Comparison of ENCODE assay signal across 16 cellular contexts in the genomic region with DNA sequence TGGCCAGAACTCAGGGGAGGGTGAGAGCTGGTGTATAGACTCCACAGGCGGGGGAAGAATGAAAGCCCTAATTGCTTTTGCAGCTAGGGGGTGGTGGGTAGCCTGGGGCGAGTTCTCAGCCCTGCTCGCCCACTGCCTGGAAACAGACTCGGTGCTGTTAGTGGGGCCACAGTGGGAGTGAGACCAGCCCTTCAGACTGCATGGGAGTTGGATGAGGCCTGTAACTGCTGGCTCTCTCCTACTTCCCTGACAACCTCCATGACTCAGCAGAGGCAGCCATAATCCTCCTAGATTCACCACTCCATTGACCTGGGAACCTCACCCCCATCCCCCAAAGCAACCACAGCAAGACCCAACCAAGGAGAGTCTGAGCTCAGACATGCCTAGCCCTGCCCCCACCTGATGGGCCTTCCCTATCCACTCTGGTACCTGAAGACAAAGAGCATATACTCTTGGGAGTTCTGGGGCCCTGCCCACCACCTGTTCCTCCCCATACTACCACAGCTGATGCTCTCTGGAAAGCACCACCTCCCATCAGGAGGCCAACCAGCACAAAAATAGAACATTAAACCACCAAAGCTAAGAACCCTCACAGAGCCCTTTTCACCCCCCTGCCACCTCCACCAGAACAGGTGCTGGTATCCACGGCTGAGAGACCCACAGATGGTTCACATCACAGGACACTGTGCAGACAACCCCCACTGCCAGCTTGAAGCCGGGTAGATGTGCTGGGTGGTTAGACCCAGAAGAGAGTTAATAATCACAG.
DNase-seq lines count a peak whose midpoint lies in the region; ATAC-seq and TF ChIP-seq lines count a peak whose summit lies in the region.
"Had no signal": no experiment of that assay in that cellular context is flagged by ENCODE, and none has a peak within 500 bp of the region (broad histone marks: within the 10 kb centered on the region; RNA-seq: fewer than 3 reads in every experiment).

No MANE protein-coding gene starts in this region.

- H2AFZ ChIP-seq in OCI-LY1 (ENCODE audit: low read length) = no peak overlapping the region
- H2AFZ ChIP-seq in PC-3 (ENCODE audit: low read length) = no peak overlapping the region

- no peaks in the 10 kb centered on the region for H3K9me2 ChIP-seq in OCI-LY1 (ENCODE audit: low read depth, low read length)
- no peaks in the 10 kb centered on the region for H3K9me2 ChIP-seq in PC-3 (replicated peaks; ENCODE audit: low read length)

- H3K4me1 ChIP-seq in OCI-LY1 (ENCODE audit: insufficient read depth, low read length, severe bottlenecking) (peaks cover 77% of the 10 kb centered on the region), PC-3 (ENCODE audit: insufficient read depth, low read length) (no peaks in the 10 kb centered on the region)
- H3K4me1 ChIP-seq: tibial artery had no signal

- H3K9ac ChIP-seq in OCI-LY1 (ENCODE audit: low read length) (no peak overlapping the region; the same call in 1 of the 2 replicates), PC-3 (ENCODE audit: low read length) (no peak overlapping the region)

- peaks cover 3% of the 10 kb centered on the region for H3K27me3 Mint-ChIP-seq in type B pancreatic cell
- H3K27me3 Mint-ChIP-seq in stimulated activated naive CD8-positive, alpha-beta T cell treated with anti-CD3 and anti-CD28 coated beads, Interleukin-15, amount 100 ng/mL, for 72 hours = no peaks in the 10 kb centered on the region
- H3K27me3 Mint-ChIP-seq: activated naive CD8-positive, alpha-beta T cell treated with anti-CD3 and anti-CD28 coated beads, Interleukin-2, amount 50 U/mL, for 24 hours had no signal

- no peak overlapping the region for H3K27ac Mint-ChIP-seq in type B pancreatic cell
- H3K27ac Mint-ChIP-seq in stimulated activated naive CD8-positive, alpha-beta T cell treated with anti-CD3 and anti-CD28 coated beads, Interleukin-15, amount 100 ng/mL, for 72 hours = peak overlapping the region in 1 of 2 donors; percentile 38
- H3K27ac Mint-ChIP-seq: activated CD8-positive, alpha-beta T cell treated with anti-CD3 and anti-CD28 coated beads, Interleukin-2, amount 10 ng/mL, durations not matched to agents 7 days and 5 days; activated naive CD8-positive, alpha-beta T cell treated with anti-CD3 and anti-CD28 coated beads, Interleukin-2, amount 50 U/mL, for 24 hours had no signal

- CTCF ChIA-PET in PC-3 (lab: Charles Lee) = no interaction called here

- H3K27me3 ChIP-seq in OCI-LY1 (ENCODE audit: insufficient read depth, low read length) = no peaks in the 10 kb centered on the region
- H3K27me3 ChIP-seq in PC-3 (ENCODE audit: low read length) = no peaks in the 10 kb centered on the region
- H3K27me3 ChIP-seq: tibial artery had no signal

- no peak overlapping the region for H3K4me3 Mint-ChIP-seq in type B pancreatic cell
- H3K4me3 Mint-ChIP-seq in stimulated activated naive CD8-positive, alpha-beta T cell treated with anti-CD3 and anti-CD28 coated beads, Interleukin-15, amount 100 ng/mL, for 72 hours = no peak overlapping the region
- H3K4me3 Mint-ChIP-seq: activated CD8-positive, alpha-beta T cell treated with anti-CD3 and anti-CD28 coated beads, Interleukin-2, amount 10 ng/mL, durations not matched to agents 7 days and 5 days; activated naive CD8-positive, alpha-beta T cell treated with anti-CD3 and anti-CD28 coated beads, Interleukin-2, amount 50 U/mL, for 24 hours; H9 had no signal

- H4K20me1 ChIP-seq in OCI-LY1 (ENCODE audit: insufficient read depth, low read length) = no peaks in the 10 kb centered on the region
- H4K20me1 ChIP-seq in PC-3 (ENCODE audit: low read length) = no peaks in the 10 kb centered on the region

- H3K9me3 ChIP-seq in OCI-LY1 (ENCODE audit: low read length) (no peaks in the 10 kb centered on the region), PC-3 (ENCODE audit: low read length) (no peaks in the 10 kb centered on the region)
- H3K9me3 ChIP-seq: tibial artery had no signal

- peak; percentile 45 for DNase-seq in activated effector memory CD4-positive, alpha-beta T cell treated with anti-CD3 and anti-CD28 coated beads, Interleukin-2, amount 50 U/mL, for 16 hours
- no peak for DNase-seq in activated effector memory CD4-positive, alpha-beta T cell treated with Interleukin-2 at 50 U/mL for 16 hours
- DNase-seq in PC-3 = no peak
- DNase-seq in type B pancreatic cell (ENCODE audit: extremely low spot score, unreplicated experiment) = no peak
- no peak for DNase-seq in stimulated activated naive CD8-positive, alpha-beta T cell treated with anti-CD3 and anti-CD28 coated beads, Interleukin-15, amount 100 ng/mL, for 72 hours
- DNase-seq: activated CD8-positive, alpha-beta T cell treated with anti-CD3 and anti-CD28 coated beads, Interleukin-2, amount 10 ng/mL, durations not matched to agents 7 days and 5 days; activated naive CD8-positive, alpha-beta T cell treated with anti-CD3 and anti-CD28 coated beads, Interleukin-2, amount 50 U/mL, for 24 hours; cortex of kidney; H9; NCI-H1092 treated with DMSO at 0.1 percent for 48 hours; NK-92 treated with Interleukin-12 subunit alpha and Interleukin-12 subunit beta, amount 100 ng/mL, for 24 hours; tibial artery had no signal

- H3F3A ChIP-seq in OCI-LY1 (ENCODE audit: insufficient read depth, low read length) (0 out of 2 replicates have a peak, but pooled peaks cover 4% of the 10 kb centered on the region), PC-3 (ENCODE audit: low read length, unreplicated experiment) (no peaks in the 10 kb centered on the region)

- intact Hi-C loops in PC-3 (cut with micrococcal nuclease) = no loop called here

- TF ChIP-seq CTCF in OCI-LY1 (IDR thresholded peaks at IDR 0.05; ENCODE audit: low read length) (no peak), PC-3 (conservative IDR thresholded peaks at IDR 0.05; ENCODE audit: low read depth, low read length) (no peak), type B pancreatic cell (conservative IDR thresholded peaks at IDR 0.05) (no peak)

- H3K27ac ChIP-seq in OCI-LY1 (ENCODE audit: low read depth, low read length, poor library complexity, severe bottlenecking) (peak overlapping the region; percentile 81), PC-3 (ENCODE audit: low read length) (no peak overlapping the region)
- H3K27ac ChIP-seq: HL-60, tibial artery had no signal

- POLR2A ChIA-PET in PC-3 (lab: Charles Lee; ENCODE audit: unreplicated experiment) = no interaction called here

- H3K79me2 ChIP-seq in OCI-LY1 (ENCODE audit: insufficient read depth, low read length) = no peaks in the 10 kb centered on the region
- H3K79me2 ChIP-seq in PC-3 (ENCODE audit: low read length) = no peaks in the 10 kb centered on the region

- peaks cover 7% of the 10 kb centered on the region for H3K4me1 Mint-ChIP-seq in type B pancreatic cell (ENCODE audit: unreplicated experiment)
- H3K4me1 Mint-ChIP-seq in stimulated activated naive CD8-positive, alpha-beta T cell treated with anti-CD3 and anti-CD28 coated beads, Interleukin-15, amount 100 ng/mL, for 72 hours = no peaks in the 10 kb centered on the region

- peaks cover 17% of the 10 kb centered on the region for H3K36me3 Mint-ChIP-seq in type B pancreatic cell

- ATAC-seq in HG03354 (IDR thresholded peaks at IDR 0.05; ENCODE audit: poor library complexity, severe bottlenecking, unreplicated experiment) = peak; percentile 59
- no peak for ATAC-seq in HG02970 (IDR thresholded peaks at IDR 0.05; ENCODE audit: low FRiP score, unreplicated experiment)
- ATAC-seq in PC-3 = no peak
- no peak for ATAC-seq in stimulated activated naive CD8-positive, alpha-beta T cell treated with anti-CD3 and anti-CD28 coated beads, Interleukin-15, amount 100 ng/mL, for 72 hours
- ATAC-seq: activated CD8-positive, alpha-beta T cell treated with anti-CD3 and anti-CD28 coated beads, Interleukin-2, amount 10 ng/mL, durations not matched to agents 7 days and 5 days; activated naive CD8-positive, alpha-beta T cell treated with anti-CD3 and anti-CD28 coated beads, Interleukin-2, amount 50 U/mL, for 24 hours had no signal

- BruUV-seq in PC-3 (replicated peaks; lab: Mats Ljungman, UMichigan) = no TSS peak

- no peak overlapping the region for H3K4me3 ChIP-seq in OCI-LY1 (ENCODE audit: low read depth, low read length, poor library complexity, severe bottlenecking)
- no peak overlapping the region for H3K4me3 ChIP-seq in PC-3 (ENCODE audit: low read length)
- H3K4me3 ChIP-seq: tibial artery had no signal

- H3K9me3 Mint-ChIP-seq in type B pancreatic cell = peaks cover 13% of the 10 kb centered on the region
- H3K9me3 Mint-ChIP-seq in stimulated activated naive CD8-positive, alpha-beta T cell treated with anti-CD3 and anti-CD28 coated beads, Interleukin-15, amount 100 ng/mL, for 72 hours = peaks cover 5 to 26% of the 10 kb centered on the region in 2 donors
- H3K9me3 Mint-ChIP-seq: activated naive CD8-positive, alpha-beta T cell treated with anti-CD3 and anti-CD28 coated beads, Interleukin-2, amount 50 U/mL, for 24 hours had no signal

- H3K36me3 ChIP-seq in OCI-LY1 (ENCODE audit: insufficient read depth, low read length) (no peaks in the 10 kb centered on the region), PC-3 (ENCODE audit: low read depth, low read length) (no peaks in the 10 kb centered on the region)
- H3K36me3 ChIP-seq: tibial artery had no signal

- H3K4me2 ChIP-seq in OCI-LY1 (ENCODE audit: low read length) (peak overlapping the region; percentile 8; the same call in 1 of the 2 replicates), PC-3 (ENCODE audit: low read length) (no peak overlapping the region)
